Comparison of ENCODE assay signal across 8 cellular contexts in the genomic region with DNA sequence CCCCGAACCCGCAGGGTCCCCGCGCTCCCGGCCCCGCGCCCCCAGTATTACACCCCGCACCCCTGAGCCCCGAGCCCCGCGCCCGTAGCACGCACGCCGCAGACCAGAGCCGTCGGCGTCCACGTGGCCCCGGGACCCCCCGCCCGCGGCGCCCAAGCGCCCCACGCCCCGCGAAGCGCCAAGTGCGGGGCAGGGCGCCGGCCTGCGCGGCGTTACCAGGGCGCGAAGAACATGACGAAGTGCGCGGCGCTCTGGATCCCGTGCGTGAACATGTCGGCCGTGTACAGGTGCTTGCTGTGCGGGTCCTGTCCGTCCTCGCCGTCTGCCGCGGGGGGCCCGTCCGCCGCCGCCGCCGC. TPM values are rescaled to one million over a fixed set of nuclear protein-coding genes. Genes with fewer than 3 reads are reported as not detected.
DNase-seq lines count a peak whose midpoint lies in the region; FAIRE-seq and TF ChIP-seq lines count a peak whose summit lies in the region.

No MANE protein-coding gene starts in this region.

- peaks cover 16% of the 10 kb centered on the region for H3K36me3 ChIP-seq in SJSA1
- H3K36me3 ChIP-seq in testis (ENCODE audit: low read depth, missing control alignments): no peaks in the 10 kb centered on the region

- H3K36me3 Mint-ChIP-seq in H9 (ENCODE audit: insufficient read depth in 1 of 3, low read depth in 3 of 3): peaks cover 0 to 5% (median 5%) of the 10 kb centered on the region in 3 experiments; a peak in 5 of 7 replicates

- H3K18ac ChIP-seq in H9 (ENCODE audit: insufficient read length, low read depth, low read length): no peak overlapping the region

- no peak overlapping the region for H4K8ac ChIP-seq in H9 (replicated peaks; ENCODE audit: insufficient read length, low read depth, low read length)

- H2BK120ac ChIP-seq in H9 (ENCODE audit: low read depth, low read length, poor library complexity, severe bottlenecking): no peak overlapping the region

- no peak overlapping the region for H3K23ac ChIP-seq in H9 (ENCODE audit: insufficient read length, low read depth, low read length)

- peaks cover 9 to 12% of the 10 kb centered on the region in 2 experiments for H3K4me1 Mint-ChIP-seq in H9

- H3K4ac ChIP-seq in H9 (ENCODE audit: low read depth, low read length): no peak overlapping the region

- H3K27ac ChIP-seq in H9 (ENCODE audit: insufficient read length, low read depth, low read length) (no peak overlapping the region), SJSA1 (peak overlapping the region; percentile 63), testis (peak overlapping the region in 1 of 2 donors; percentile 36)

- H3K9ac ChIP-seq in H9 (ENCODE audit: extremely low read depth, insufficient read length, low read length): no peak overlapping the region

- H3K14ac ChIP-seq in H9 (ENCODE audit: insufficient read depth, low read length): peak overlapping the region; percentile 93

- H3K79me1 ChIP-seq in H9 (ENCODE audit: insufficient read depth, low read depth, low read length, poor library complexity, severe bottlenecking): no peaks in the 10 kb centered on the region

- no CpG with 5 or more reads among the region's 57 CpGs for WGBS in H9 (ENCODE audit: extremely low coverage, insufficient read length, low lambda C conversion rate)
- WGBS in testis, 2 donors: 3% methylated on average over 24 of the region's 57 CpGs; no CpG with 5 or more reads in 1 of the 2 donors

- no peak overlapping the region for H2BK12ac ChIP-seq in H9 (ENCODE audit: insufficient read length, low read depth, low read length)

- FAIRE-seq in GM12891 (lab: Jason Lieb, UNC): no peak

- peak overlapping the region in 1 of 2 experiments; percentile 84; a peak in 1 of 5 replicates for H3K4me3 Mint-ChIP-seq in H9

- H4K91ac ChIP-seq in H9 (ENCODE audit: insufficient read length, low read depth, low read length): no peak overlapping the region

- H3K27me3 ChIP-seq in H9 (ENCODE audit: insufficient read depth, low read length) (no peaks in the 10 kb centered on the region; the same call in 1 of the 2 replicates), SJSA1 (replicated peaks) (no peaks in the 10 kb centered on the region), testis (no peaks in the 10 kb centered on the region)

- peak overlapping the region; percentile 44 for H3K4me2 ChIP-seq in H9 (ENCODE audit: insufficient read depth, insufficient read length, low read length)

- intact Hi-C loops in testis (cut with DNase I; ENCODE audit: low total_unique reads): no loop called here

- H3K27ac Mint-ChIP-seq in H9: no peak overlapping the region

- no peak overlapping the region for H2BK20ac ChIP-seq in H9 (ENCODE audit: low read depth, low read length, poor library complexity, severe bottlenecking)

- no peak overlapping the region for H3T11ph ChIP-seq in H9 (ENCODE audit: low read length)

- no peaks in the 10 kb centered on the region for H3K4me1 ChIP-seq in H9 (ENCODE audit: insufficient read depth, low read length)
- H3K4me1 ChIP-seq in SJSA1 (replicated peaks): peaks cover 20% of the 10 kb centered on the region
- H3K4me1 ChIP-seq in testis: peaks cover 11% of the 10 kb centered on the region

- H2BK15ac ChIP-seq in H9 (ENCODE audit: low read depth, low read length): no peak overlapping the region

- peak overlapping the region; percentile 90 for H3K4me3 ChIP-seq in SJSA1
- H3K4me3 ChIP-seq in iPS-11a (ENCODE audit: low read depth, low read length): peak overlapping the region; percentile 79
- H3K4me3 ChIP-seq in testis: peak overlapping the region; percentile 72 to 73

- DNase-seq in GM12891 (ENCODE audit: insufficient read length, low spot score) (peak; percentile 41), H9 (no peak), SJSA1 (ENCODE audit: low read depth in 1 of 2, low spot score in 2 of 2) (no peak), testis (no peak), iPS-NIHi7 (ENCODE audit: extremely low spot score) (no peak), GM10266 (ENCODE audit: extremely low spot score) (no peak), middle frontal gyrus (ENCODE audit: extremely low spot score, low spot score) (no peak)

- TF ChIP-seq CTCF in H9 (conservative IDR thresholded peaks at IDR 0.05): no peak
- TF ChIP-seq CTCF in testis (IDR thresholded peaks at IDR 0.05): no peak
- TF ChIP-seq CTCF in GM10266 (IDR thresholded peaks at IDR 0.05; ENCODE audit: control insufficient read depth, insufficient read depth, low read depth, missing control alignments): no peak

- no peaks in the 10 kb centered on the region for H3K9me3 Mint-ChIP-seq in H9

- no peak overlapping the region for H2AK5ac ChIP-seq in H9 (ENCODE audit: insufficient read length, low read length)

- H3K9me3 ChIP-seq in H9 (ENCODE audit: control insufficient read depth, low read depth, low read length) (no peaks in the 10 kb centered on the region), SJSA1 (replicated peaks) (no peaks in the 10 kb centered on the region; the same call in 1 of the 2 replicates), testis (no peaks in the 10 kb centered on the region)

- H3K56ac ChIP-seq in H9 (ENCODE audit: insufficient read length, low read depth, low read length): no peak overlapping the region

- peaks cover 10% of the 10 kb centered on the region for H3K23me2 ChIP-seq in H9 (ENCODE audit: insufficient read length, low read depth, low read length, poor library complexity, severe bottlenecking)

- no peaks in the 10 kb centered on the region; the same call in 1 of the 2 replicates for H3K27me3 Mint-ChIP-seq in H9 (ENCODE audit: low read depth)

- H4K20me1 ChIP-seq in H9 (ENCODE audit: control insufficient read depth, insufficient read depth, insufficient read length): no peaks in the 10 kb centered on the region

- peaks cover 28% of the 10 kb centered on the region; the same call in 1 of the 2 replicates for H3K79me2 ChIP-seq in H9 (ENCODE audit: insufficient read depth, low read length)

- TF ChIP-seq POLR2A in GM12891 (IDR thresholded peaks at IDR 0.05; ENCODE audit: low read depth, low read length) (no peak), testis (IDR thresholded peaks at IDR 0.05) (no peak)

- no peak overlapping the region for H4K5ac ChIP-seq in H9 (ENCODE audit: insufficient read length, low read depth, low read length)

- no peak overlapping the region for H2BK5ac ChIP-seq in H9 (ENCODE audit: insufficient read length, low read length)

- no peak overlapping the region for H2AFZ ChIP-seq in H9 (ENCODE audit: low read length)

TF ChIP-seq in GM12891, 5 proteins besides CTCF, POLR2A, EP300 and RAD21:
- TF ChIP-seq POU2F2 (IDR thresholded peaks at IDR 0.05; ENCODE audit: low read depth, low read length): no peak
- TF ChIP-seq POLR2AphosphoS5 (IDR thresholded peaks at IDR 0.05; ENCODE audit: low read depth, low read length): no peak
- no peak for TF ChIP-seq PAX5 (IDR thresholded peaks at IDR 0.05; ENCODE audit: insufficient read depth, low read length, severe bottlenecking)
- no peak for TF ChIP-seq SPI1 (IDR thresholded peaks at IDR 0.05; ENCODE audit: low read depth, low read length)
- TF ChIP-seq TAF1 (IDR thresholded peaks at IDR 0.05; ENCODE audit: low read depth, low read length): no peak

RNA-seq across cellular contexts. Expression of a gene that starts 0.3 kb away (rescaled TPM):
- 41.0 TPM for polyA plus RNA-seq in GM12891 (2012; ENCODE audit: low read depth, missing spikeins)
- total RNA-seq in H9 (2021) (127 and 130 TPM in 2 replicates), testis (10 to 100 TPM; 56.5 to 98.7 TPM)
- total RNA-seq in SJSA1 (2014; rRNA removed; shearing (Covaris generic)): 343 and 378 TPM in 2 replicates
- polyA plus RNA-seq in testis (ENCODE audit: insufficient read depth, low read depth, low replicate concordance): 67.0 TPM
